2 cellular contexts compared by ENCODE assay signal in the genomic region with DNA sequence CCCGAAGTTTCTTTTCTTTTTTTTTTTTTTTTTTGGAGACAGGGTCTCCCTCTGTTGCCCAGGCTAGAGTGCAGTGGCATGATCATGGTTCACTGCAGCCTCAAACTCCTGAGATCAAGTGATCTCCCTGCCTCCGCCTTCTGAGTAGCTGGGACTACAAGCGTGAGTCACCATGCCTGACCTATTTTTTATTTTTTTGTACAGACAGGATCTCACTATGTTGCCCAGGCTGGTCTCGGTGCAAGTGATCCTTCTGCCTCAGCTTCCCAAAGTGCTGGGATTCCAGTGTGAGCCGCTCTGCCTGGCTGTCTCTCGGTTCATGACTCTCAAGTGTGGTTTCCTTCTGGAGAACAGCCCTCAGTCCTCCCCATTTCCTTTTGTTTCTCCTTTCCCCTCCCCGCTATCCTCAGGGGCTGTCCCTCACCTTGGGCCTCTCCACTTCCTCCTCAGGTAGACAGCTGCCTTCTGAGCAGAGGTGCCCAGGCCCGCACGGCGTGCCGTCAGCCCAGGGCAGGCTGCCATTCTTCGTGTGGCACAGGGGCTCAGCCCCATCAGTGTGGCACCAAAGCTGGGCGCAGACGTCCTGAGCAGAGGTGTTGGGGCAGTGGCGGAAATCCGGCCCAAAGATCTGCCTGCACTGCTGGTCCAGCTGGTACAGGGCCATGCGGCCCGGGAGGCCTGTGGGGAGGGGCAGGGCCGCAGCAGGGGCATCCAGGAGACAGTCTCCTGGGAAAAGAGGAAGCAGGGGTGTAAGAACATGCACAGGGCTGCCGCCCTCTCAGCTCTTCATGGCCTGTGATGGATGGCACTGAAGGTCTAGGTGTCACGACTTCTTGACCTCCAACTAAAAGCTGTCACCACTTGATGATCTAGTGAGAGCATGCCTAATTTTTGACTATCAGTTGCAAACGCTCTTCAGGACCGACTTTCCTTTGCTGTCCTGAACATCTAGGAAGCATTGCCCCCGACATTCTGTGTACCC.
A peak's percentile ranks its signal among the peaks of the same experiment; 100 is the strongest.
TF ChIP-seq lines count a peak whose summit lies in the region.

No MANE protein-coding gene starts in this region.

TF ChIP-seq in IMR-90, 13 proteins besides CTCF, POLR2A, EP300 and RAD21:
- no peak for TF ChIP-seq ELK1 (IDR thresholded peaks at IDR 0.05; ENCODE audit: borderline replicate concordance, low read depth, low read length)
- no peak for TF ChIP-seq RFX5 (IDR thresholded peaks at IDR 0.05; ENCODE audit: low read depth, low read length)
- TF ChIP-seq BHLHE40 (IDR thresholded peaks at IDR 0.05; ENCODE audit: low read depth, low read length): no peak
- no peak for TF ChIP-seq MAZ (IDR thresholded peaks at IDR 0.05; ENCODE audit: borderline replicate concordance, low read depth, low read length)
- TF ChIP-seq MAFK (IDR thresholded peaks at IDR 0.05; ENCODE audit: low read depth, low read length): no peak
- TF ChIP-seq CHD1 (IDR thresholded peaks at IDR 0.05; ENCODE audit: low read depth, low read length): no peak
- TF ChIP-seq SMC3 (IDR thresholded peaks at IDR 0.05; ENCODE audit: low read depth, low read length): no peak
- TF ChIP-seq MXI1 (IDR thresholded peaks at IDR 0.05; ENCODE audit: borderline replicate concordance, low read depth, low read length): no peak

TF ChIP-seq in WTC11, 78 proteins besides CTCF, POLR2A, EP300 and RAD21:
- TF ChIP-seq, protein P1, sequence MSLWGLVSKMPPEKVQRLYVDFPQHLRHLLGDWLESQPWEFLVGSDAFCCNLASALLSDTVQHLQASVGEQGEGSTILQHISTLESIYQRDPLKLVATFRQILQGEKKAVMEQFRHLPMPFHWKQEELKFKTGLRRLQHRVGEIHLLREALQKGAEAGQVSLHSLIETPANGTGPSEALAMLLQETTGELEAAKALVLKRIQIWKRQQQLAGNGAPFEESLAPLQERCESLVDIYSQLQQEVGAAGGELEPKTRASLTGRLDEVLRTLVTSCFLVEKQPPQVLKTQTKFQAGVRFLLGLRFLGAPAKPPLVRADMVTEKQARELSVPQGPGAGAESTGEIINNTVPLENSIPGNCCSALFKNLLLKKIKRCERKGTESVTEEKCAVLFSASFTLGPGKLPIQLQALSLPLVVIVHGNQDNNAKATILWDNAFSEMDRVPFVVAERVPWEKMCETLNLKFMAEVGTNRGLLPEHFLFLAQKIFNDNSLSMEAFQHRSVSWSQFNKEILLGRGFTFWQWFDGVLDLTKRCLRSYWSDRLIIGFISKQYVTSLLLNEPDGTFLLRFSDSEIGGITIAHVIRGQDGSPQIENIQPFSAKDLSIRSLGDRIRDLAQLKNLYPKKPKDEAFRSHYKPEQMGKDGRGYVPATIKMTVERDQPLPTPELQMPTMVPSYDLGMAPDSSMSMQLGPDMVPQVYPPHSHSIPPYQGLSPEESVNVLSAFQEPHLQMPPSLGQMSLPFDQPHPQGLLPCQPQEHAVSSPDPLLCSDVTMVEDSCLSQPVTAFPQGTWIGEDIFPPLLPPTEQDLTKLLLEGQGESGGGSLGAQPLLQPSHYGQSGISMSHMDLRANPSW (CRISPR knock-in tag; conservative IDR thresholded peaks at IDR 0.05; ENCODE audit: low read depth): no peak
- TF ChIP-seq, protein P2, sequence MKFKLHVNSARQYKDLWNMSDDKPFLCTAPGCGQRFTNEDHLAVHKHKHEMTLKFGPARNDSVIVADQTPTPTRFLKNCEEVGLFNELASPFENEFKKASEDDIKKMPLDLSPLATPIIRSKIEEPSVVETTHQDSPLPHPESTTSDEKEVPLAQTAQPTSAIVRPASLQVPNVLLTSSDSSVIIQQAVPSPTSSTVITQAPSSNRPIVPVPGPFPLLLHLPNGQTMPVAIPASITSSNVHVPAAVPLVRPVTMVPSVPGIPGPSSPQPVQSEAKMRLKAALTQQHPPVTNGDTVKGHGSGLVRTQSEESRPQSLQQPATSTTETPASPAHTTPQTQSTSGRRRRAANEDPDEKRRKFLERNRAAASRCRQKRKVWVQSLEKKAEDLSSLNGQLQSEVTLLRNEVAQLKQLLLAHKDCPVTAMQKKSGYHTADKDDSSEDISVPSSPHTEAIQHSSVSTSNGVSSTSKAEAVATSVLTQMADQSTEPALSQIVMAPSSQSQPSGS (CRISPR knock-in tag; IDR thresholded peaks at IDR 0.05; ENCODE audit: borderline replicate concordance, low read depth): no peak
- no peak for TF ChIP-seq MAX (CRISPR knock-in tag; IDR thresholded peaks at IDR 0.05)
- peak; percentile 87 for TF ChIP-seq ZNF121 (CRISPR knock-in tag; IDR thresholded peaks at IDR 0.05)
